21 cellular contexts compared by ENCODE assay signal in genomic region chr2:204551464-204551863, GRCh38. TPM values are rescaled to one million over a fixed set of nuclear protein-coding genes. Genes with fewer than 3 reads are reported as not detected.
DNase-seq lines count a peak whose midpoint lies in the region; ATAC-seq and TF ChIP-seq lines count a peak whose summit lies in the region.
"Had no signal": no experiment of that assay in that cellular context is flagged by ENCODE, and none has a peak within 500 bp of the region (broad histone marks: within the 10 kb centered on the region; RNA-seq: fewer than 3 reads in every experiment).

No MANE protein-coding gene starts in this region.

- dilution Hi-C loops in mammary epithelial cell (cut with HindIII; ENCODE audit: low sequenced_read_pairs), result no loop called here

- H4K20me1 ChIP-seq in mammary epithelial cell (ENCODE audit: insufficient read depth, low read length) (no peaks in the 10 kb centered on the region), smooth muscle cell (ENCODE audit: low read depth) (no peaks in the 10 kb centered on the region)

- H3K4me1 ChIP-seq in HEK293 (ENCODE audit: control insufficient read depth, insufficient read depth, low read length) (peaks cover 3% of the 10 kb centered on the region; the same call in 1 of the 2 replicates), mammary epithelial cell (ENCODE audit: insufficient read depth, low read length) (peaks cover under 1% of the 10 kb centered on the region), muscle layer of colon (ENCODE audit: insufficient read depth, low read length) (peaks cover 44% of the 10 kb centered on the region), smooth muscle cell (ENCODE audit: low read depth) (peaks cover 18% of the 10 kb centered on the region)

- H2AFZ ChIP-seq in mammary epithelial cell (ENCODE audit: low read depth, low read length), result peak overlapping the region; percentile 8
- no peak overlapping the region for H2AFZ ChIP-seq in smooth muscle cell (ENCODE audit: low read depth)

- POLR2A ChIA-PET in HEK293 (lab: Yijun Ruan, JAX), result no interaction called here

- H3K9me3 ChIP-seq in HEK293 (ENCODE audit: control insufficient read depth, insufficient read depth, low read depth, low read length) (no peaks in the 10 kb centered on the region), mammary epithelial cell (replicated peaks; ENCODE audit: insufficient read depth, low read length) (no peaks in the 10 kb centered on the region), muscle layer of colon (ENCODE audit: low read length) (no peaks in the 10 kb centered on the region), smooth muscle cell (replicated peaks; ENCODE audit: low read depth) (no peaks in the 10 kb centered on the region)
- H3K9me3 ChIP-seq: testis had no signal

- H3K4me3 ChIP-seq in HEK293 (ENCODE audit: low read depth, low read length), result no peak overlapping the region
- H3K4me3 ChIP-seq in mammary epithelial cell (replicated peaks in 1 of 3; ENCODE audit: insufficient read depth in 1 of 3, low read depth in 2 of 3, low read length in 3 of 3), result no peak overlapping the region
- no peak overlapping the region for H3K4me3 ChIP-seq in muscle layer of colon (ENCODE audit: low read depth in 1 of 2, low read length in 2 of 2)
- no peak overlapping the region for H3K4me3 ChIP-seq in smooth muscle cell
- H3K4me3 ChIP-seq: testis had no signal

- TF ChIP-seq CTCF in HEK293 (tag by site-specific recombination; IDR thresholded peaks at IDR 0.05) (no peak), mammary epithelial cell (conservative IDR thresholded peaks at IDR 0.05 in 1 of 2, IDR thresholded peaks at IDR 0.05 in 1 of 2; ENCODE audit: extremely low read depth in 1 of 2, insufficient read depth in 1 of 2, low read depth in 1 of 2, low read length in 2 of 2) (no peak), smooth muscle cell (IDR thresholded peaks at IDR 0.05; ENCODE audit: borderline replicate concordance, insufficient read depth, poor library complexity, severe bottlenecking) (no peak)

- DNase-seq in mammary epithelial cell, result no peak
- no peak for DNase-seq in smooth muscle cell (lab: John Stamatoyannopoulos, UW; ENCODE audit: unreplicated experiment)
- no peak for DNase-seq in NCI-H526 treated with DMSO at 0.1 percent for 48 hours (lab: John Stamatoyannopoulos, UW)
- DNase-seq in NCI-H2196 (lab: John Stamatoyannopoulos, UW; ENCODE audit: unreplicated experiment), result no peak
- DNase-seq: activated CD4-positive, alpha-beta T cell treated with anti-CD3 and anti-CD28 coated beads, Interleukin-2, amount 50 U/mL, for 1 hour; activated CD8-positive, alpha-beta memory T cell treated with anti-CD3 and anti-CD28 coated beads, Interleukin-2, amount 50 U/mL, for 48 hours; activated gamma-delta T cell treated with Interleukin-2 at 50 U/mL for 16 hours; CD4-positive, alpha-beta T cell; central memory CD4-positive, alpha-beta T cell; DMS53; glutamatergic neuron; KBM-7; naive thymus-derived CD4-positive, alpha-beta T cell; NCI-H2081; SIG-M5; T-helper 1 cell; testis had no signal

- H3K27ac ChIP-seq in HEK293 (ENCODE audit: extremely low read depth, low read depth, low read length), result no peak overlapping the region
- no peak overlapping the region for H3K27ac ChIP-seq in mammary epithelial cell (ENCODE audit: insufficient read depth, low read depth, low read length)
- H3K27ac ChIP-seq in muscle layer of colon (ENCODE audit: low read depth, low read length), result peak overlapping the region; percentile 5
- H3K27ac ChIP-seq in smooth muscle cell (ENCODE audit: low read depth), result peak overlapping the region; percentile 51

- H3K9ac ChIP-seq in mammary epithelial cell (ENCODE audit: insufficient read depth, low read length) (no peak overlapping the region), muscle layer of colon (ENCODE audit: low read length) (no peak overlapping the region), smooth muscle cell (ENCODE audit: low read depth) (no peak overlapping the region)

- no peak overlapping the region for H3K4me2 ChIP-seq in mammary epithelial cell (ENCODE audit: insufficient read depth, low read depth, low read length)
- H3K4me2 ChIP-seq in smooth muscle cell, result peak overlapping the region; percentile 75

- H3F3A ChIP-seq in smooth muscle cell (ENCODE audit: low read depth), result peaks cover 8% of the 10 kb centered on the region

- 51% methylated on average over 3 of the region's 3 CpGs for WGBS in mammary epithelial cell (ENCODE audit: low coverage, missing lambda C conversion rate)
- 8% methylated on average over 3 of the region's 3 CpGs for WGBS in smooth muscle cell (ENCODE audit: low lambda C conversion rate)

- ATAC-seq in HG02840 (IDR thresholded peaks at IDR 0.05; ENCODE audit: low FRiP score, unreplicated experiment) (no peak), GM21515 (IDR thresholded peaks at IDR 0.05; ENCODE audit: unreplicated experiment) (no peak)
- ATAC-seq: naive thymus-derived CD4-positive, alpha-beta T cell had no signal

- H3K27me3 ChIP-seq in mammary epithelial cell (ENCODE audit: insufficient read depth, low read length) (no peaks in the 10 kb centered on the region), muscle layer of colon (ENCODE audit: control insufficient read depth in 1 of 2, insufficient read depth in 2 of 2, low read length in 2 of 2) (no peaks in the 10 kb centered on the region), smooth muscle cell (ENCODE audit: low read depth) (no peaks in the 10 kb centered on the region)
- H3K27me3 ChIP-seq: testis had no signal

- no peaks in the 10 kb centered on the region for H3K36me3 ChIP-seq in HEK293 (ENCODE audit: control insufficient read depth in 2 of 2, insufficient read depth in 1 of 2, low read length in 2 of 2)
- H3K36me3 ChIP-seq in mammary epithelial cell (ENCODE audit: insufficient read depth, low read length), result no peaks in the 10 kb centered on the region
- no peaks in the 10 kb centered on the region for H3K36me3 ChIP-seq in muscle layer of colon (ENCODE audit: insufficient read depth, low read length)
- no peaks in the 10 kb centered on the region for H3K36me3 ChIP-seq in smooth muscle cell (ENCODE audit: low read depth)

- in situ Hi-C loops in mammary epithelial cell (cut with MboI; ENCODE audit: low sequenced_read_pairs in 2 of 2), result no loop called here

- intact Hi-C loops in mammary epithelial cell (cut with micrococcal nuclease), result no loop called here

- no TSS peak for BruUV-seq in mammary epithelial cell (replicated peaks; lab: Mats Ljungman, UMichigan)

- CTCF ChIA-PET in HEK293 (lab: Yijun Ruan, JAX) (no interaction called here), mammary epithelial cell (lab: Charles Lee; ENCODE audit: low non-redundant PET) (no interaction called here)

- H3K79me2 ChIP-seq in mammary epithelial cell (ENCODE audit: insufficient read depth, low read length) (no peaks in the 10 kb centered on the region), smooth muscle cell (ENCODE audit: low read depth) (peaks cover 21% of the 10 kb centered on the region)

TF ChIP-seq in HEK293, 187 proteins besides CTCF, POLR2A, EP300 and RAD21 (continues in another document):
- TF ChIP-seq ZBTB49 (tag by site-specific recombination; IDR thresholded peaks at IDR 0.05; ENCODE audit: low read depth) (no peak), ZNF837 (tag by site-specific recombination; IDR thresholded peaks at IDR 0.05) (no peak), KLF7 (tag by site-specific recombination; IDR thresholded peaks at IDR 0.05; ENCODE audit: borderline replicate concordance) (no peak), ZNF514 (tag by site-specific recombination; IDR thresholded peaks at IDR 0.05) (no peak), SALL2 (tag by site-specific recombination; IDR thresholded peaks at IDR 0.05; ENCODE audit: borderline replicate concordance) (no peak), PBX3 (CRISPR knock-in tag; IDR thresholded peaks at IDR 0.05) (no peak), ZIC2 (tag by site-specific recombination; IDR thresholded peaks at IDR 0.05) (no peak), ZNF132 (tag by site-specific recombination; IDR thresholded peaks at IDR 0.05; ENCODE audit: borderline replicate concordance) (no peak), ZNF266 (tag by site-specific recombination; IDR thresholded peaks at IDR 0.05; ENCODE audit: low read depth) (no peak), ZSCAN16 (tag by site-specific recombination; IDR thresholded peaks at IDR 0.05) (peak; percentile 82), ZNF791 (tag by site-specific recombination; IDR thresholded peaks at IDR 0.05) (no peak), ZNF302 (tag by site-specific recombination; IDR thresholded peaks at IDR 0.05; ENCODE audit: low read depth) (no peak), ZNF341 (tag by site-specific recombination; IDR thresholded peaks at IDR 0.05; ENCODE audit: low read depth) (peak; percentile 17; the same call in 1 of the 2 replicates), GFI1B (tag by site-specific recombination; IDR thresholded peaks at IDR 0.05) (0 out of 2 replicates have a peak, but pooled peaks have one; percentile 9)

RNA-seq across cellular contexts. Expression of gene PARD3B, which starts 6.2 kb away (rescaled TPM):
- total RNA-seq in mammary epithelial cell, result 1 to 10 TPM; 4.1 to 6.5 TPM
- polyA plus RNA-seq in mammary epithelial cell, result 0.19 TPM
- polyA minus RNA-seq in mammary epithelial cell, result not detected
- total RNA-seq in smooth muscle cell, result 8.5 and 12.2 TPM in 2 replicates
- 3.3 and 5.7 TPM in 2 replicates for polyA plus RNA-seq in smooth muscle cell

Comparison
In these comparisons a context has a peak if more than half of its experiments do, and no peak if none do; other contexts are left out.
1. H3K27ac ChIP-seq: peak in muscle layer of colon (single experiment) and smooth muscle cell (single experiment); none in HEK293 (single experiment) and mammary epithelial cell (single experiment).